14 cellular contexts compared by ENCODE assay signal in the genomic region with DNA sequence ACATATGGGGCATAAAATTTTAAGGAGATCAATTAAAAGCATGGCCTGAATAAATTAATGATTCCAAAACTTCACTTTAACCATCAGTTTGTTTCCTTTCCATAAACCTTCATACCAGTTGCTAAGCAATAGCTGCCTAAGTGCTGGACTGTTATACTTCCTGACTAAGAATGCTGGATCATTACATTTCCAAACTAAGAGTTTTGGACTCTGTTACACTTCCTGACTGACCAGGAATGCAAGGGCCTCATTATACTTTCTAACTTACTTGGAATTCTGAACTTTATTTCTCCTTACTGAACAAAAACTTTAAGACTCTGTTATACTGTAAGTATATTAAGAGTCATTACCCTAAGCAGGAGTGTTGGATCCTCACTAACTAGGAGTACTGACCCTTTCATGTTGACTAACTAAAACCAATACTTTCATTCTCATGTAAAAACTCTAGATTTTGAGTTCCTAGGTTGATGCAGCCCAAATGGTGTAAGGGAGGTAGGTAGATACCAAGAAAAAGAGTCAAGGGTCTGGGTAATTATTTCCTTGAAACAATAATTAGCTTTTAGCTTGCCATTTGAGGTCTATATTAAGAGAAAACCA.
DNase-seq lines count a peak whose midpoint lies in the region; ATAC-seq and TF ChIP-seq lines count a peak whose summit lies in the region.
"Had no signal": no experiment of that assay in that cellular context is flagged by ENCODE, and none has a peak within 500 bp of the region (broad histone marks: within the 10 kb centered on the region; RNA-seq: fewer than 3 reads in every experiment).

No MANE protein-coding gene starts in this region.

- peak overlapping the region; percentile 42 to 75 (median 66) for H3K27ac Mint-ChIP-seq in nephron

- H3K36me3 Mint-ChIP-seq in nephron (ENCODE audit: low read depth), result peaks cover under 1% of the 10 kb centered on the region

- no peak overlapping the region for H3K4me3 ChIP-seq in brain microvascular endothelial cell (ENCODE audit: low read depth, low read length)
- H3K4me3 ChIP-seq: MG63, SK-N-MC had no signal

- no peak for ATAC-seq in HG03175 (IDR thresholded peaks at IDR 0.05; ENCODE audit: unreplicated experiment)

- TF ChIP-seq CTCF in nephron (IDR thresholded peaks at IDR 0.05; ENCODE audit: unreplicated experiment in 3 of 3) (no peak), brain microvascular endothelial cell (IDR thresholded peaks at IDR 0.05; ENCODE audit: low read depth, low read length, missing control alignments) (no peak)

- in situ Hi-C loops in brain microvascular endothelial cell (cut with HindIII; ENCODE audit: low pct_ligation_motif_present, low sequenced_read_pairs), result no loop called here

- H3K27me3 Mint-ChIP-seq in nephron (ENCODE audit: low read depth), result no peaks in the 10 kb centered on the region
- H3K27me3 Mint-ChIP-seq: CD8-positive, alpha-beta memory T cell had no signal

- H3K36me3 ChIP-seq in brain microvascular endothelial cell (replicated peaks), result no peaks in the 10 kb centered on the region

- H3K27ac ChIP-seq in brain microvascular endothelial cell, result no peak overlapping the region
- H3K27ac ChIP-seq: SK-N-MC had no signal

- no peak overlapping the region for H3K4me3 Mint-ChIP-seq in nephron
- H3K4me3 Mint-ChIP-seq: CD8-positive, alpha-beta memory T cell had no signal

- H3K4me1 Mint-ChIP-seq in nephron, result no peaks in the 10 kb centered on the region

- peaks cover 3% of the 10 kb centered on the region for H3K9me3 Mint-ChIP-seq in nephron

- H3K27me3 ChIP-seq in brain microvascular endothelial cell (replicated peaks), result no peaks in the 10 kb centered on the region
- H3K27me3 ChIP-seq: MG63 had no signal

- DNase-seq in EL, result peak; percentile 23
- peak; percentile 15 for DNase-seq in LHCN-M2 (ENCODE audit: low read depth)
- DNase-seq in fibroblast of gingiva (ENCODE audit: low read depth), result peak; percentile 56
- no peak for DNase-seq in HK-2 (ENCODE audit: unreplicated experiment)
- DNase-seq in brain microvascular endothelial cell, result no peak
- no peak for DNase-seq in SIG-M5 treated with dmso at 0.1 percent for 504 hours (lab: John Stamatoyannopoulos, UW; ENCODE audit: unreplicated experiment)
- DNase-seq: activated CD4-positive, alpha-beta T cell treated with anti-CD3 and anti-CD28 coated beads for 1 hour; CD8-positive, alpha-beta memory T cell; central memory CD4-positive, alpha-beta T cell; MG63; stimulated activated CD4-positive, alpha-beta T cell treated with anti-CD3 and anti-CD28 coated beads, Interleukin-12 subunit alpha, Interleukin-12 subunit beta, amount 100 ng/mL, for 4 hours had no signal

Comparison
In these comparisons a context has a peak if more than half of its experiments do, and no peak if none do; other contexts are left out.
1. DNase-seq: peak in EL (single experiment), LHCN-M2 (single experiment) and fibroblast of gingiva (single experiment); none in HK-2 (single experiment), brain microvascular endothelial cell (single experiment) and SIG-M5 treated with dmso at 0.1 percent for 504 hours (single experiment).